ENCODE assay signal across 1 cellular context in the genomic region with DNA sequence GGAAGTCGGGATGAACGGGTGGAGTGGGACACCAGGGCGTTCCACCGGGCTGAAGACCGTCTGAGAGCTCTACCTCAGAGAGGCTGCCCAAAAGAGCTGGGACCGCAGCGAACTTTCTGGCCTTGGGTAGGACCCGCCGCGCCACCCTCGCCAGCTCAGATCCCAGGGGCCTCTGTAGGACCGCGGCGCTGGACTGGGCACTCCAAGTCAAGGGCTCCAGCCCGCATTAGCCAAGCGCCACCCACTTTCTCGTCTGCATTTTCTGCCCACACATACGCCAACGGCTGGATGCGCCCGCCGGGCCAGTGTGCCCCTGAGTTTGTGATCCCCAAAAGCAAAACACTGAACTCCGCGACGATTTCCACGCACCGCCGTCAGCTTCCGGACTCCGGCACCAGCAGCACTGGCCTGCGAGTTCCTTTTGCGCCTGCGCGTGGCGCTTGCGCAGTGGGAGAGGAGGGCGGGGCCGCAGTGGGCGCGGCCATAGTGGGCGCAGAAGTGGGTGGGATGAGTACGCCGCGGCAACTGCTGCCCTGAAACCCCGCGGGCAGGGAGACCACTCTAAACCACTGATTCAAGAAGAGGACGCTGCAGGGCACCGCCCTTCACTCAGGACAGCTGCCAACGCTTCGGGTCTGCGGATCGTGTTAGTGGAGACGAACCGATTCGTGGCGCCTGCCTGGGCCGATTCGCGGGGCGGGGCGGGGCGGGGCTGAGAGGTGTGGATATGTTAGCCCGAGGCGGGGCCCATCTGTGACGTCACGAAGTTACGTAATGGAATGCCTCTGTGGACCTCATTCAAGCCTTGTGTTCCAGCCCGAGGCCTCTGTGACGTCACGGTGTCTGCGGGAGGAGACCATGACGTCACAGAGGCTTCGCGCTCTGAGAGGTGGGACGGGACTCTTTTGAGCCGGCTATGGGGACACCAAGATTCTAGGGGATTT.
TF ChIP-seq lines count a peak whose summit lies in the region.

No MANE protein-coding gene starts in this region.

TF ChIP-seq in H1, 55 proteins besides CTCF, POLR2A, EP300 and RAD21 (continued from another document):
- no peak for TF ChIP-seq NANOG (IDR thresholded peaks at IDR 0.05; ENCODE audit: insufficient read depth, low read depth, low read length, poor library complexity, severe bottlenecking)
- no peak for TF ChIP-seq SRF (IDR thresholded peaks at IDR 0.05; ENCODE audit: low read depth, low read length)
- TF ChIP-seq ZNF274 (IDR thresholded peaks at IDR 0.05; ENCODE audit: borderline replicate concordance, extremely low read depth, low read length) = no peak
- peak; percentile 100 for TF ChIP-seq CREB1 (IDR thresholded peaks at IDR 0.05)
- TF ChIP-seq SP2 (IDR thresholded peaks at IDR 0.05; ENCODE audit: low read length) = no peak
- peak; percentile 52; the same call in 1 of the 2 replicates for TF ChIP-seq RBBP5 (IDR thresholded peaks at IDR 0.05; ENCODE audit: borderline replicate concordance, low read depth, low read length)
- no peak for TF ChIP-seq TCF12 (IDR thresholded peaks at IDR 0.05; ENCODE audit: low read depth, low read length)
- peak; percentile 66 for TF ChIP-seq TBP (IDR thresholded peaks at IDR 0.05; ENCODE audit: low read depth, low read length)
- 0 out of 2 replicates have a peak, but pooled peaks have one; percentile 25 for TF ChIP-seq SP1 (IDR thresholded peaks at IDR 0.05; ENCODE audit: low read depth, low read length)
- peak; percentile 70 for TF ChIP-seq ASH2L (IDR thresholded peaks at IDR 0.05; ENCODE audit: low read length)
- TF ChIP-seq POLR2AphosphoS5 (IDR thresholded peaks at IDR 0.05; ENCODE audit: low read depth, low read length) = peak; percentile 50; the same call in 1 of the 2 replicates
- peak; percentile 76; the same call in 1 of the 2 replicates for TF ChIP-seq TAF1 (IDR thresholded peaks at IDR 0.05; ENCODE audit: low read depth, low read length)
- TF ChIP-seq, protein P1, sequence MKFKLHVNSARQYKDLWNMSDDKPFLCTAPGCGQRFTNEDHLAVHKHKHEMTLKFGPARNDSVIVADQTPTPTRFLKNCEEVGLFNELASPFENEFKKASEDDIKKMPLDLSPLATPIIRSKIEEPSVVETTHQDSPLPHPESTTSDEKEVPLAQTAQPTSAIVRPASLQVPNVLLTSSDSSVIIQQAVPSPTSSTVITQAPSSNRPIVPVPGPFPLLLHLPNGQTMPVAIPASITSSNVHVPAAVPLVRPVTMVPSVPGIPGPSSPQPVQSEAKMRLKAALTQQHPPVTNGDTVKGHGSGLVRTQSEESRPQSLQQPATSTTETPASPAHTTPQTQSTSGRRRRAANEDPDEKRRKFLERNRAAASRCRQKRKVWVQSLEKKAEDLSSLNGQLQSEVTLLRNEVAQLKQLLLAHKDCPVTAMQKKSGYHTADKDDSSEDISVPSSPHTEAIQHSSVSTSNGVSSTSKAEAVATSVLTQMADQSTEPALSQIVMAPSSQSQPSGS (IDR thresholded peaks at IDR 0.05; ENCODE audit: low read length) = peak; percentile 95
- peak; percentile 22; the same call in 1 of the 2 replicates for TF ChIP-seq BACH1 (IDR thresholded peaks at IDR 0.05; ENCODE audit: low read length)
- TF ChIP-seq TEAD4 (IDR thresholded peaks at IDR 0.05; ENCODE audit: low read depth, low read length) = 0 out of 2 replicates have a peak, but pooled peaks have one; percentile 2
- TF ChIP-seq TAF7 (optimal IDR thresholded peaks at IDR 0.05; ENCODE audit: borderline replicate concordance, low read depth, low read length) = peak; percentile 12
- TF ChIP-seq PHF8 (conservative IDR thresholded peaks at IDR 0.05; ENCODE audit: low read depth, low read length) = peak; percentile 91
- TF ChIP-seq MAFK (IDR thresholded peaks at IDR 0.05; ENCODE audit: low read depth, low read length) = no peak
- TF ChIP-seq BCL11A (IDR thresholded peaks at IDR 0.05; ENCODE audit: low read depth in 2 of 2, low read length in 2 of 2) = no peak
- TF ChIP-seq SIN3A (conservative IDR thresholded peaks at IDR 0.05 in 1 of 2, IDR thresholded peaks at IDR 0.05 in 1 of 2; ENCODE audit: low read depth in 1 of 2, low read length in 2 of 2) = peak; percentile 47 to 54; a peak in 1 of 4 replicates
- no peak for TF ChIP-seq SIX5 (IDR thresholded peaks at IDR 0.05; ENCODE audit: low read depth, low read length)
